In the genomic region with DNA sequence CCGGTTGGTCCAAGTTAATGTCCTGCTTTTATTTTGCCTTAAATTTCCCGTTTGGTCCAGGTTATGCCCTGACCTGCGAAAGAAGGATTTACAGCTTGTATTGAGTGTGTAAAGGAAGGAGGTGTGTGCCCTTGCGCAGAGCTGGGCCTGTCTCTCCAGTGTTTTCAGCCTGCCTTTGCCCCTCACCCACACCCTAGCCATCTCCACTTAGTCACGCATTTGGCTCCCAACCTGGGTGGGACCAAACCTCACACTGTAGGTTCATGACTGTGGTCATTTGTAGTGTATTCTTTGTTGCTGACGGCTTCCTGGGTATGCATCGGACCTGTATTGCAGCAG, we compare ENCODE assay signal across 8 cellular contexts. TPM values are rescaled to one million over a fixed set of nuclear protein-coding genes. Genes with fewer than 3 reads are reported as not detected.
A peak's percentile ranks its signal among the peaks of the same experiment; 100 is the strongest.
DNase-seq lines count a peak whose midpoint lies in the region; ATAC-seq and TF ChIP-seq lines count a peak whose summit lies in the region.

No MANE protein-coding gene starts in this region.

- POLR2A ChIA-PET in A673 (lab: Charles Lee; ENCODE audit: low non-redundant PET), result interaction anchor here (0.6 kb wide), 1 partner anchor 21 kb away, joined by 3 read pairs; no protein-coding TSS in a partner anchor

- H3K27ac ChIP-seq in A673 (ENCODE audit: low read depth, low read length, poor library complexity, severe bottlenecking) (peak overlapping the region; percentile 99), body of pancreas (peak overlapping the region; percentile 56 to 97 (median 96)), left lung (peak overlapping the region; percentile 97)

- H3K9me3 ChIP-seq in A673 (ENCODE audit: low read depth, low read length, poor library complexity, severe bottlenecking) (no peaks in the 10 kb centered on the region), body of pancreas (no peaks in the 10 kb centered on the region), left lung (no peaks in the 10 kb centered on the region)

- no peak for DNase-seq in A673 (ENCODE audit: low spot score)
- DNase-seq in HT-29 (ENCODE audit: low spot score), result peak; percentile 89
- DNase-seq in SW480 (ENCODE audit: low spot score), result peak; percentile 97
- DNase-seq in body of pancreas, result peak in 2 of 4 donors; percentile 13 to 24
- no peak for DNase-seq in left lung
- peak; percentile 28 for DNase-seq in stimulated activated CD8-positive, alpha-beta memory T cell treated with anti-CD3 and anti-CD28 coated beads, Interleukin-12 subunit alpha, Interleukin-12 subunit beta, amount 100 ng/mL, for 24 hours (ENCODE audit: extremely low read depth)

- ATAC-seq in GM18517 (IDR thresholded peaks at IDR 0.05; ENCODE audit: unreplicated experiment) (peak; percentile 38), body of pancreas (no peak), left lung (peak; percentile 5), HG03439 (IDR thresholded peaks at IDR 0.05; ENCODE audit: unreplicated experiment) (no peak)

- 40 to 43% methylated on average over 7 of the region's 7 CpGs for WGBS in body of pancreas, 2 donors

- H3K36me3 ChIP-seq in A673 (ENCODE audit: insufficient read depth, low read length, poor library complexity, severe bottlenecking), result peaks cover 30% of the 10 kb centered on the region
- no peaks in the 10 kb centered on the region for H3K36me3 ChIP-seq in body of pancreas (replicated peaks in 1 of 2; ENCODE audit: insufficient read depth in 1 of 2, low read depth in 2 of 2)
- H3K36me3 ChIP-seq in left lung, result no peaks in the 10 kb centered on the region

- no peak for TF ChIP-seq POLR2A in body of pancreas (IDR thresholded peaks at IDR 0.05)

- BruUV-seq in A673 (replicated peaks; lab: Mats Ljungman, UMichigan), result TSS peak; percentile 100

- H3K27me3 ChIP-seq in A673 (replicated peaks; ENCODE audit: insufficient read depth, low read depth, low read length, poor library complexity) (no peaks in the 10 kb centered on the region), body of pancreas (no peaks in the 10 kb centered on the region), left lung (no peaks in the 10 kb centered on the region)

- CTCF ChIA-PET in A673 (lab: Charles Lee), result no interaction called here

- TF ChIP-seq CTCF in A673 (conservative IDR thresholded peaks at IDR 0.05; ENCODE audit: low read depth, low read length) (no peak), body of pancreas (IDR thresholded peaks at IDR 0.05) (no peak), left lung (IDR thresholded peaks at IDR 0.05) (no peak)

- H3K4me1 ChIP-seq in A673 (ENCODE audit: insufficient read depth, low read length, poor library complexity, severe bottlenecking) (peaks cover 42% of the 10 kb centered on the region), body of pancreas (peaks cover 62% of the 10 kb centered on the region), left lung (peaks cover 30 to 46% of the 10 kb centered on the region in 2 donors)

- intact Hi-C loops in A673 (cut with micrococcal nuclease; ENCODE audit: unreplicated experiment) (no loop called here), body of pancreas (cut with DNase I) (no loop called here), left lung (cut with DNase I) (no loop called here)

- H3K4me3 ChIP-seq in A673 (ENCODE audit: low read depth, low read length, poor library complexity, severe bottlenecking), result peak overlapping the region; percentile 72
- H3K4me3 ChIP-seq in body of pancreas, result peak overlapping the region in 1 of 2 donors; percentile 92
- H3K4me3 ChIP-seq in left lung, result peak overlapping the region; percentile 77 to 94

RNA-seq across cellular contexts. Expression of a gene that starts 0.6 kb away (rescaled TPM):
- total RNA-seq in A673 (2021) (208 and 218 TPM in 2 replicates), body of pancreas (10 to 100 TPM; 61.5 to 89.7 TPM), left lung (100 to 1,000 TPM in 1 of 2 donors, 10 to 100 TPM in 1; 84.9 to 102 TPM)
- 140 and 147 TPM in 2 replicates for total RNA-seq in HT-29 (2014; rRNA removed; shearing (Covaris generic))

RNA-seq across cellular contexts. Expression of a gene that starts 21.1 kb away (rescaled TPM):
- total RNA-seq in A673 (2021) (76.2 and 93.2 TPM in 2 replicates), body of pancreas (10 to 100 TPM; 54.4 to 64.6 TPM), left lung (100 to 1,000 TPM in 1 of 2 donors, 10 to 100 TPM in 1; 79.0 to 105 TPM)
- total RNA-seq in HT-29 (2014; rRNA removed; shearing (Covaris generic)), result 56.4 and 74.5 TPM in 2 replicates

Comparison
In these comparisons a context has a peak if more than half of its experiments do, and no peak if none do; other contexts are left out.
1. DNase-seq: peak in HT-29 (single experiment), SW480 (single experiment) and stimulated activated CD8-positive, alpha-beta memory T cell treated with anti-CD3 and anti-CD28 coated beads, Interleukin-12 subunit alpha, Interleukin-12 subunit beta, amount 100 ng/mL, for 24 hours (single experiment); none in A673 (single experiment) and left lung (0 of 2).
2. ATAC-seq: peak in GM18517 (single experiment) and left lung (single experiment); none in body of pancreas (single experiment) and HG03439 (single experiment).
3. Peak in every context shown above with its lines, with median percentiles within 50 percentile points of each other: H3K27ac ChIP-seq.